ENCODE assay signal across 28 cellular contexts in genomic region chr11:60875856-60876485, GRCh38. TPM values are rescaled to one million over a fixed set of nuclear protein-coding genes. Genes with fewer than 3 reads are reported as not detected.
"Had no signal": no experiment of that assay in that cellular context is flagged by ENCODE, and none has a peak within 500 bp of the region (broad histone marks: within the 10 kb centered on the region; RNA-seq: fewer than 3 reads in every experiment).

No MANE protein-coding gene starts in this region.

- DNase-seq: activated CD4-positive, alpha-beta T cell treated with anti-CD3 and anti-CD28 coated beads for 36 hours; activated CD4-positive, alpha-beta T cell treated with anti-CD3 and anti-CD28 coated beads, Interleukin-2, amount 50 U/mL, for 4 hours; activated effector memory CD4-positive, alpha-beta T cell treated with Interleukin-2 at 50 U/mL for 16 hours; activated naive CD4-positive, alpha-beta T cell treated with anti-CD3 and anti-CD28 coated beads for 36 hours; activated T-cell treated with anti-CD3 and anti-CD28 coated beads, Interleukin-2, amount 50 U/mL, for 72 hours; brain microvascular endothelial cell; central memory CD4-positive, alpha-beta T cell; effector memory CD8-positive, alpha-beta T cell; naive thymus-derived CD8-positive, alpha-beta T cell; retina; stimulated activated CD4-positive, alpha-beta T cell treated with anti-CD3 and anti-CD28 coated beads, Interleukin-12 subunit alpha, Interleukin-12 subunit beta, amount 100 ng/mL, for 4 hours; stimulated activated CD4-positive, alpha-beta T cell treated with anti-CD3 and anti-CD28 coated beads, Interleukin-4, amount 100 ng/mL, for 4 hours; substantia nigra; T-cell; thyroid gland had no signal

- ATAC-seq: activated CD4-positive, alpha-beta T cell treated with anti-CD3 and anti-CD28 coated beads for 36 hours; activated T-cell treated with anti-CD3 and anti-CD28 coated beads, Interleukin-2, amount 50 U/mL, for 72 hours; effector memory CD8-positive, alpha-beta T cell; naive thymus-derived CD8-positive, alpha-beta T cell; SK-N-SH treated with all-trans-retinoic acid at 6 μM for 48 hours; T-cell had no signal

- H3K27ac Mint-ChIP-seq: activated CD4-positive, alpha-beta T cell treated with anti-CD3 and anti-CD28 coated beads for 36 hours; activated naive CD4-positive, alpha-beta T cell treated with anti-CD3 and anti-CD28 coated beads for 36 hours; activated T-cell treated with anti-CD3 and anti-CD28 coated beads, Interleukin-2, amount 50 U/mL, for 72 hours; effector memory CD8-positive, alpha-beta T cell; memory B cell; neural progenitor cell; progenitor cell of endocrine pancreas; stimulated activated naive CD8-positive, alpha-beta T cell treated with anti-CD3 and anti-CD28 coated beads, Interleukin-15, Interleukin-2, amounts not matched to agents 100 ng/mL and 50 ng/mL, for 24 hours; T-cell had no signal

- H3K36me3 ChIP-seq: adrenal gland, brain microvascular endothelial cell, neural progenitor cell, thyroid gland had no signal

- H3K27me3 ChIP-seq: adrenal gland, ascending aorta, brain microvascular endothelial cell, esophagus muscularis mucosa, neural progenitor cell, thyroid gland had no signal

- H3K4me1 ChIP-seq: neural progenitor cell had no signal

- H3K9me3 Mint-ChIP-seq: activated naive CD4-positive, alpha-beta T cell treated with anti-CD3 and anti-CD28 coated beads for 36 hours; activated T-cell treated with anti-CD3 and anti-CD28 coated beads, Interleukin-2, amount 50 U/mL, for 72 hours; effector memory CD8-positive, alpha-beta T cell; memory B cell; naive thymus-derived CD8-positive, alpha-beta T cell; neural progenitor cell; stimulated activated naive CD8-positive, alpha-beta T cell treated with anti-CD3 and anti-CD28 coated beads, Interleukin-15, Interleukin-2, amounts not matched to agents 100 ng/mL and 50 ng/mL, for 24 hours; T-cell had no signal

- H3K4me2 ChIP-seq: neural progenitor cell had no signal

- H3K9ac ChIP-seq: neural progenitor cell had no signal

- H3K4me3 ChIP-seq: adrenal gland, ascending aorta, esophagus muscularis mucosa, neural progenitor cell, thyroid gland had no signal

- H3K27me3 Mint-ChIP-seq: activated CD4-positive, alpha-beta T cell treated with anti-CD3 and anti-CD28 coated beads for 36 hours; effector memory CD8-positive, alpha-beta T cell; memory B cell; naive thymus-derived CD8-positive, alpha-beta T cell; progenitor cell of endocrine pancreas; stimulated activated naive CD8-positive, alpha-beta T cell treated with anti-CD3 and anti-CD28 coated beads, Interleukin-15, Interleukin-2, amounts not matched to agents 100 ng/mL and 50 ng/mL, for 24 hours; T-cell had no signal

- H2AFZ ChIP-seq: neural progenitor cell had no signal

- H3K27ac ChIP-seq: adrenal gland, ascending aorta, brain microvascular endothelial cell, esophagus muscularis mucosa, neural progenitor cell, thyroid gland had no signal

- H3K9me3 ChIP-seq: adrenal gland, ascending aorta, esophagus muscularis mucosa, thyroid gland had no signal

- H3K36me3 Mint-ChIP-seq: neural progenitor cell had no signal

- H3K4me3 Mint-ChIP-seq: activated CD4-positive, alpha-beta T cell treated with anti-CD3 and anti-CD28 coated beads for 36 hours; activated naive CD4-positive, alpha-beta T cell treated with anti-CD3 and anti-CD28 coated beads for 36 hours; activated T-cell treated with anti-CD3 and anti-CD28 coated beads, Interleukin-2, amount 50 U/mL, for 72 hours; effector memory CD8-positive, alpha-beta T cell; memory B cell; naive thymus-derived CD8-positive, alpha-beta T cell; neural progenitor cell; stimulated activated naive CD8-positive, alpha-beta T cell treated with anti-CD3 and anti-CD28 coated beads, Interleukin-15, Interleukin-2, amounts not matched to agents 100 ng/mL and 50 ng/mL, for 24 hours; T-cell had no signal

RNA-seq across cellular contexts. Expression of gene ZP1, which starts 8.6 kb away (rescaled TPM):
- total RNA-seq: activated CD4-positive, alpha-beta T cell treated with anti-CD3 and anti-CD28 coated beads for 36 hours; activated naive CD4-positive, alpha-beta T cell treated with anti-CD3 and anti-CD28 coated beads for 36 hours; activated T-cell treated with anti-CD3 and anti-CD28 coated beads, Interleukin-2, amount 50 U/mL, for 72 hours; ascending aorta; dermis microvascular lymphatic vessel endothelial cell; frontal cortex; liver; naive thymus-derived CD8-positive, alpha-beta T cell; progenitor cell of endocrine pancreas; thyroid gland; urinary bladder had no signal

RNA-seq across cellular contexts. Expression of gene PTGDR2, which starts 20.2 kb away (rescaled TPM):
- total RNA-seq: ascending aorta, dermis microvascular lymphatic vessel endothelial cell, osteoblast had no signal
